ENCODE assay signal across 13 cellular contexts in genomic region chr17:17180141-17180603, GRCh38. TPM values are rescaled to one million over a fixed set of nuclear protein-coding genes. Genes with fewer than 3 reads are reported as not detected.
A peak's percentile ranks its signal among the peaks of the same experiment; 100 is the strongest.
DNase-seq lines count a peak whose midpoint lies in the region; ATAC-seq, FAIRE-seq and TF ChIP-seq lines count a peak whose summit lies in the region.
"Had no signal": no experiment of that assay in that cellular context is flagged by ENCODE, and none has a peak within 500 bp of the region (broad histone marks: within the 10 kb centered on the region; RNA-seq: fewer than 3 reads in every experiment).

No MANE protein-coding gene starts in this region.

- peaks cover 52% of the 10 kb centered on the region for H3K36me3 Mint-ChIP-seq in CD4-positive, alpha-beta T cell (ENCODE audit: low read depth)
- H3K36me3 Mint-ChIP-seq in T-helper 1 cell treated with Interleukin-12 subunit alpha and Interleukin-12 subunit beta and Interleukin-4 antibody, amounts not matched to agents 30 μg/mL and 1 μg/mL, for 36 hours (ENCODE audit: low read depth), result peaks cover 70% of the 10 kb centered on the region
- no peaks in the 10 kb centered on the region for H3K36me3 Mint-ChIP-seq in natural killer cell

- no peak for TF ChIP-seq CTCF in CD4-positive, alpha-beta T cell (IDR thresholded peaks at IDR 0.05)
- no peak for TF ChIP-seq CTCF in natural killer cell (IDR thresholded peaks at IDR 0.05)

- H3K27ac Mint-ChIP-seq in CD4-positive, alpha-beta T cell, result peak overlapping the region; percentile 99
- peak overlapping the region; percentile 98 for H3K27ac Mint-ChIP-seq in T-helper 1 cell treated with Interleukin-12 subunit alpha and Interleukin-12 subunit beta and Interleukin-4 antibody, amounts not matched to agents 30 μg/mL and 1 μg/mL, for 36 hours
- peak overlapping the region; percentile 48 to 61 for H3K27ac Mint-ChIP-seq in natural killer cell

- H3K9me3 Mint-ChIP-seq in CD4-positive, alpha-beta T cell, result no peaks in the 10 kb centered on the region
- no peaks in the 10 kb centered on the region for H3K9me3 Mint-ChIP-seq in T-helper 1 cell treated with Interleukin-12 subunit alpha and Interleukin-12 subunit beta and Interleukin-4 antibody, amounts not matched to agents 30 μg/mL and 1 μg/mL, for 36 hours
- H3K9me3 Mint-ChIP-seq in natural killer cell, result no peaks in the 10 kb centered on the region

- H3K27me3 ChIP-seq in CD4-positive, alpha-beta T cell (ENCODE audit: control insufficient read depth, insufficient read depth, low read length), result no peaks in the 10 kb centered on the region
- H3K27me3 ChIP-seq: hepatocyte had no signal

- H3K27me3 Mint-ChIP-seq in CD4-positive, alpha-beta T cell, result no peaks in the 10 kb centered on the region
- no peaks in the 10 kb centered on the region for H3K27me3 Mint-ChIP-seq in T-helper 1 cell treated with Interleukin-12 subunit alpha and Interleukin-12 subunit beta and Interleukin-4 antibody, amounts not matched to agents 30 μg/mL and 1 μg/mL, for 36 hours (ENCODE audit: low read depth)
- H3K27me3 Mint-ChIP-seq in natural killer cell (ENCODE audit: low read depth in 2 of 2), result no peaks in the 10 kb centered on the region

- no peaks in the 10 kb centered on the region for H3K9me3 ChIP-seq in CD4-positive, alpha-beta T cell (ENCODE audit: control insufficient read depth, low read length)

- no peak for FAIRE-seq in frontal cortex (lab: Jason Lieb, UNC)

- POLR2A ChIA-PET in CD4-positive, alpha-beta T cell (lab: Charles Lee), result interaction anchor here (0.9 to 3.0 kb wide), 8 partner anchors 9 to 100 kb away, joined by 3 to 12 read pairs (median 4); partner anchors contain the start of genes FLCN and PLD6

- peak overlapping the region; percentile 86 for H3K4me3 Mint-ChIP-seq in CD4-positive, alpha-beta T cell
- H3K4me3 Mint-ChIP-seq in T-helper 1 cell treated with Interleukin-12 subunit alpha and Interleukin-12 subunit beta and Interleukin-4 antibody, amounts not matched to agents 30 μg/mL and 1 μg/mL, for 36 hours, result peak overlapping the region; percentile 85
- H3K4me3 Mint-ChIP-seq in natural killer cell, result no peak overlapping the region

- peak overlapping the region; percentile 77 for H3K27ac ChIP-seq in CD4-positive, alpha-beta T cell (ENCODE audit: low read depth, low read length)
- H3K27ac ChIP-seq: hepatocyte, WERI-Rb-1 had no signal

- CTCF ChIA-PET in CD4-positive, alpha-beta T cell (lab: Charles Lee), result interaction anchor here (1.0 kb wide), 1 partner anchor 26 kb away, joined by 3 read pairs; the partner anchor contains the start of gene PLD6

- ATAC-seq in CD4-positive, alpha-beta T cell (ENCODE audit: poor library complexity), result peak; percentile 21
- ATAC-seq in natural killer cell, result no peak
- ATAC-seq in HG03439 (IDR thresholded peaks at IDR 0.05; ENCODE audit: unreplicated experiment), result no peak
- ATAC-seq in GM21423 (IDR thresholded peaks at IDR 0.05; ENCODE audit: unreplicated experiment), result no peak

- intact Hi-C loops in CD4-positive, alpha-beta T cell (cut with DNase I, micrococcal nuclease), result no loop called here
- intact Hi-C loops in natural killer cell (cut with micrococcal nuclease), result no loop called here

- DNase-seq in CD4-positive, alpha-beta T cell, result peak in 9 of 10 experiments; percentile 30 to 50 (median 37)
- DNase-seq in cerebellar cortex (ENCODE audit: low spot score), result peak; percentile 90
- no peak for DNase-seq in natural killer cell
- DNase-seq in frontal cortex (ENCODE audit: low spot score in 2 of 2), result no peak
- no peak for DNase-seq in hippocampal formation (lab: John Stamatoyannopoulos, UW)
- DNase-seq: effector CD4-positive, alpha-beta T cell; Kasumi-1; mesendoderm; WERI-Rb-1 had no signal

- H3K4me1 Mint-ChIP-seq in CD4-positive, alpha-beta T cell (ENCODE audit: low read depth), result peaks cover 93% of the 10 kb centered on the region
- H3K4me1 Mint-ChIP-seq in T-helper 1 cell treated with Interleukin-12 subunit alpha and Interleukin-12 subunit beta and Interleukin-4 antibody, amounts not matched to agents 30 μg/mL and 1 μg/mL, for 36 hours (ENCODE audit: low read depth), result peaks cover 72% of the 10 kb centered on the region
- peaks cover 10 to 15% of the 10 kb centered on the region in 2 donors for H3K4me1 Mint-ChIP-seq in natural killer cell

RNA-seq across cellular contexts. Expression of gene PLD6, which starts 26.0 kb away (rescaled TPM):
- total RNA-seq in CD4-positive, alpha-beta T cell, result 1 to 10 TPM; 7.1 to 7.5 TPM
- 1 to 10 TPM in 1 of 3 donors, under 1 TPM in 2; 0.45 to 1.7 (median 0.84) TPM for total RNA-seq in natural killer cell
- 8.6 TPM for total RNA-seq in frontal cortex

RNA-seq across cellular contexts. Expression of gene FLCN, which starts 56.8 kb away (rescaled TPM):
- total RNA-seq in CD4-positive, alpha-beta T cell, result 10 to 100 TPM; 12.1 to 15.9 TPM
- total RNA-seq in natural killer cell, result 10 to 100 TPM; 26.7 to 43.6 (median 33.8) TPM
- total RNA-seq in frontal cortex, result 31.4 TPM

Comparison
In these comparisons a context has a peak if more than half of its experiments do, and no peak if none do; other contexts are left out.
1. DNase-seq: peak in CD4-positive, alpha-beta T cell (9 of 10) and cerebellar cortex (single experiment); none in natural killer cell (single experiment), frontal cortex (0 of 2) and hippocampal formation (0 of 2).
2. Peak in every context shown above with its lines, with median percentiles within 50 percentile points of each other: H3K27ac Mint-ChIP-seq.